In genomic region chr2:156845806-156846558, GRCh38 we compare ENCODE assay signal across 1 cellular context.
A peak's percentile ranks its signal among the peaks of the same experiment; 100 is the strongest.
TF ChIP-seq lines count a peak whose summit lies in the region.

No MANE protein-coding gene starts in this region.

TF ChIP-seq in IMR-90, 13 proteins besides CTCF, POLR2A, EP300 and RAD21 (continued from another document):
- TF ChIP-seq MAZ (IDR thresholded peaks at IDR 0.05; ENCODE audit: borderline replicate concordance, low read depth, low read length) (no peak), NFE2L2 (IDR thresholded peaks at IDR 0.05; ENCODE audit: low read depth, low read length) (no peak), BHLHE40 (IDR thresholded peaks at IDR 0.05; ENCODE audit: low read depth, low read length) (peak; percentile 27; the same call in 1 of the 2 replicates)
TF ChIP-seq in IMR-90: peak in this region for 2.
